1 cellular context compared by ENCODE assay signal in genomic region chr15:63218114-63218808, GRCh38.
A peak's percentile ranks its signal among the peaks of the same experiment; 100 is the strongest.
TF ChIP-seq lines count a peak whose summit lies in the region.

No MANE protein-coding gene starts in this region.

TF ChIP-seq in IMR-90, 13 proteins besides CTCF, POLR2A, EP300 and RAD21:
- TF ChIP-seq CEBPB (IDR thresholded peaks at IDR 0.05; ENCODE audit: low read depth, low read length) (peak; percentile 51; the same call in 1 of the 2 replicates), MAFK (IDR thresholded peaks at IDR 0.05; ENCODE audit: low read depth, low read length) (no peak)
TF ChIP-seq in IMR-90: peak in this region for 1.
